In the genomic region with DNA sequence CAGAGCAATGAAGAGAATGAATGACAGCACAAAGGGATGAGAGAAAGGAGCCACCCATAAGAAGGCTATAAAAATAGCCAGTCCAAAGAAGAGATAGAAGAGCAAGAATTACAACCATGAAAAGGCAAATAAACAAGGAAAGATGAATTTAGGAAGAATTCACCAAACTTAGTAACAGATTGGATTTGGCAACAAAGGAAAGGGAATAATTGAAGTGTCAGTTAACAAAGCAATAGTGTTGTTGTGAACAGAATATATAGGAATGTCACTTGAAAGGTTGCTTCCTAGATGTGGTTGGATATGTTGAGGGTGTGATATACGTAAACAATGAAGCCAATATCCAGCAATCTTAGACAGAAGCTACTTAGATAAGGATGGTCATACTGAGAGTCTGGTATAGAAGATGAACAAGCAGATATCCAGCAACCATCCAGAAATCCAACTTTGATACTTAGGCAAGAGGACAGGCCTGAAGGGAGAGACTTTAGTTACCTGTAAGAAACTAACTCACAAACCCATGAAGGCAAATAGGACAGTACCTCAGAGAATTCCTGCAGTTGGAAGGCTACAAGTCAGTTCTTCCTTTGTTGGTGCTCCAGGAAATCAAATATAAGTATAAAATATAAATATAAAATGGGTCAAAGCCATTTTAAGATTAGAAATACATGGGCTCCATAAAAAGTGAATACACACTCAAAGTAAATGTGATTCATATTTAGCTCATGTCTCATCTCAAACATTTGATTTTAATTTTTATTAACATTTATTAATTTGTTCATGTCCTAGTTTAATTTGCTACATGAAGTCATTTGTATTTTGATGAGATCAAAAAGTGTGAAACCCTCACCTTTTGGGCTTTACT, we compare ENCODE assay signal across 13 cellular contexts.
DNase-seq lines count a peak whose midpoint lies in the region; ATAC-seq and TF ChIP-seq lines count a peak whose summit lies in the region.
"Had no signal": no experiment of that assay in that cellular context is flagged by ENCODE, and none has a peak within 500 bp of the region (broad histone marks: within the 10 kb centered on the region; RNA-seq: fewer than 3 reads in every experiment).

No MANE protein-coding gene starts in this region.

- H3K27me3 ChIP-seq in SK-N-SH (ENCODE audit: insufficient read depth) (no peaks in the 10 kb centered on the region), adrenal gland (no peaks in the 10 kb centered on the region), Peyer's patch (no peaks in the 10 kb centered on the region)

- WGBS in SK-N-SH (ENCODE audit: low lambda C conversion rate) = 100% methylated on average over 1 of the region's 1 CpG
- 89 to 100% (median 96%) methylated on average over 1 of the region's 1 CpG for WGBS in adrenal gland, 4 donors

- DNase-seq in SK-N-SH = no peak
- DNase-seq in adrenal gland = no peak
- no peak for DNase-seq in osteocyte (ENCODE audit: extremely low spot score, unreplicated experiment)
- no peak for DNase-seq in Peyer's patch
- no peak for DNase-seq in SIG-M5 (lab: John Stamatoyannopoulos, UW)
- DNase-seq: 8988T; activated T-cell treated with anti-CD3 and anti-CD28 coated beads, Interleukin-2, amount 50 U/mL, for 48 hours; islet precursor cell; NCI-H69 had no signal

- H3K4me3 ChIP-seq in SK-N-SH (ENCODE audit: low read depth in 2 of 2, low read length in 1 of 2) = no peak overlapping the region; a peak in 1 of 4 replicates
- H3K4me3 ChIP-seq in adrenal gland = no peak overlapping the region
- H3K4me3 ChIP-seq in Peyer's patch = no peak overlapping the region

- TF ChIP-seq POLR2A in adrenal gland (IDR thresholded peaks at IDR 0.05) (no peak), Peyer's patch (IDR thresholded peaks at IDR 0.05) (no peak)

- H3K27ac Mint-ChIP-seq in osteocyte (ENCODE audit: unreplicated experiment) = peak overlapping the region; percentile 99

- H3K4me1 ChIP-seq in SK-N-SH (ENCODE audit: control insufficient read depth in 1 of 2, insufficient read depth in 2 of 2, low read depth in 1 of 2, low read length in 1 of 2) (peaks cover 8 to 14% of the 10 kb centered on the region in 2 experiments; a peak in 2 of 4 replicates), adrenal gland (replicated peaks in 1 of 2) (peaks cover 15 to 36% of the 10 kb centered on the region in 2 donors), Peyer's patch (peaks cover 0 to 6% (median 0%) of the 10 kb centered on the region in 4 donors)

- H3K27ac ChIP-seq in SK-N-SH (ENCODE audit: low read depth in 2 of 2, low read length in 1 of 2) (peak overlapping the region; percentile 87 to 94), KOPT-K1 (ENCODE audit: low read depth, low read length, poor library complexity, severe bottlenecking) (peak overlapping the region; percentile 93), adrenal gland (peak overlapping the region in 3 of 5 donors; percentile 95 to 98 (median 97)), Peyer's patch (no peak overlapping the region)

- intact Hi-C loops in adrenal gland (cut with DNase I) = no loop called here

- H3K4me1 Mint-ChIP-seq in osteocyte (ENCODE audit: unreplicated experiment) = peaks cover 41% of the 10 kb centered on the region

- peak overlapping the region; percentile 54; the same call in 1 of the 2 replicates for H2AFZ ChIP-seq in SK-N-SH (ENCODE audit: low read depth)

- H3K9me3 Mint-ChIP-seq in osteocyte (ENCODE audit: unreplicated experiment) = no peaks in the 10 kb centered on the region

- H3K4me2 ChIP-seq in SK-N-SH = no peak overlapping the region

- ATAC-seq in SK-N-SH treated with all-trans-retinoic acid at 6 μM for 48 hours = no peak
- no peak for ATAC-seq in HG03045 (IDR thresholded peaks at IDR 0.05; ENCODE audit: unreplicated experiment)

- TF ChIP-seq CTCF in SK-N-SH (IDR thresholded peaks at IDR 0.05) = no peak
- no peak for TF ChIP-seq CTCF in adrenal gland (IDR thresholded peaks at IDR 0.05)
- TF ChIP-seq CTCF in osteocyte (IDR thresholded peaks at IDR 0.05) = no peak
- TF ChIP-seq CTCF in Peyer's patch (IDR thresholded peaks at IDR 0.05) = no peak

- no peaks in the 10 kb centered on the region for H3K27me3 Mint-ChIP-seq in osteocyte (ENCODE audit: unreplicated experiment)

- peaks cover 52% of the 10 kb centered on the region for H3F3A ChIP-seq in SK-N-SH (replicated peaks; ENCODE audit: insufficient read depth)

- TF ChIP-seq RAD21 in SK-N-SH (IDR thresholded peaks at IDR 0.05; ENCODE audit: low read length) = no peak

- CTCF ChIA-PET in SK-N-SH (lab: Yijun Ruan, JAX) = no interaction called here

- peaks cover 4% of the 10 kb centered on the region; the same call in 1 of the 2 replicates for H4K20me1 ChIP-seq in SK-N-SH (ENCODE audit: insufficient read depth)

- no peaks in the 10 kb centered on the region for H3K9me3 ChIP-seq in SK-N-SH
- no peaks in the 10 kb centered on the region for H3K9me3 ChIP-seq in KOPT-K1 (ENCODE audit: insufficient read depth, low read length, poor library complexity, severe bottlenecking)
- H3K9me3 ChIP-seq in adrenal gland (replicated peaks in 1 of 3) = no peaks in the 10 kb centered on the region
- no peaks in the 10 kb centered on the region for H3K9me3 ChIP-seq in Peyer's patch
- H3K9me3 ChIP-seq: HAP-1 had no signal

- no peaks in the 10 kb centered on the region for H3K36me3 Mint-ChIP-seq in osteocyte (ENCODE audit: unreplicated experiment)

- H3K36me3 ChIP-seq in SK-N-SH (replicated peaks in 1 of 2; ENCODE audit: control insufficient read depth in 1 of 2, insufficient read depth in 2 of 2, low read length in 1 of 2) (peaks cover 0 to 4% of the 10 kb centered on the region in 2 experiments), KOPT-K1 (ENCODE audit: insufficient read depth, low read length) (no peaks in the 10 kb centered on the region), adrenal gland (replicated peaks in 1 of 2) (no peaks in the 10 kb centered on the region), Peyer's patch (no peaks in the 10 kb centered on the region)
- H3K36me3 ChIP-seq: HAP-1 had no signal

- no peak for TF ChIP-seq EP300 in SK-N-SH (IDR thresholded peaks at IDR 0.05; ENCODE audit: borderline replicate concordance in 1 of 2, low read depth in 1 of 2, low read length in 1 of 2)

- peaks cover 38% of the 10 kb centered on the region for H3K79me2 ChIP-seq in SK-N-SH (ENCODE audit: insufficient read depth)

- no peaks in the 10 kb centered on the region for H3K9me2 ChIP-seq in SK-N-SH

- POLR2A ChIA-PET in SK-N-SH (lab: Yijun Ruan, JAX) = interaction anchor here (1.1 to 6.9 kb wide), 4 partner anchors 36 to 940 kb away, joined by 3 to 108 read pairs (median 4); a partner anchor contains a TSS

- no peak overlapping the region for H3K4me3 Mint-ChIP-seq in osteocyte (ENCODE audit: unreplicated experiment)

- peak overlapping the region; percentile 97; the same call in 1 of the 2 replicates for H3K9ac ChIP-seq in SK-N-SH

TF ChIP-seq in SK-N-SH, 30 proteins besides CTCF, POLR2A, EP300 and RAD21 (continues in another document):
- TF ChIP-seq, protein P1, sequence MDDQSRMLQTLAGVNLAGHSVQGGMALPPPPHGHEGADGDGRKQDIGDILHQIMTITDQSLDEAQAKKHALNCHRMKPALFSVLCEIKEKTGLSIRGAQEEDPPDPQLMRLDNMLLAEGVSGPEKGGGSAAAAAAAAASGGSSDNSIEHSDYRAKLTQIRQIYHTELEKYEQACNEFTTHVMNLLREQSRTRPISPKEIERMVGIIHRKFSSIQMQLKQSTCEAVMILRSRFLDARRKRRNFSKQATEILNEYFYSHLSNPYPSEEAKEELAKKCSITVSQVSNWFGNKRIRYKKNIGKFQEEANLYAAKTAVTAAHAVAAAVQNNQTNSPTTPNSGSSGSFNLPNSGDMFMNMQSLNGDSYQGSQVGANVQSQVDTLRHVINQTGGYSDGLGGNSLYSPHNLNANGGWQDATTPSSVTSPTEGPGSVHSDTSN (IDR thresholded peaks at IDR 0.05) = no peak
- no peak for TF ChIP-seq NRF1 (IDR thresholded peaks at IDR 0.05; ENCODE audit: low read depth, low read length)
- no peak for TF ChIP-seq RCOR1 (IDR thresholded peaks at IDR 0.05; ENCODE audit: low read length)
- no peak for TF ChIP-seq FOSL2 (IDR thresholded peaks at IDR 0.05; ENCODE audit: borderline replicate concordance, low read depth)
- no peak for TF ChIP-seq EZH2phosphoT487 (IDR thresholded peaks at IDR 0.05; ENCODE audit: borderline replicate concordance, low read depth)
- TF ChIP-seq FOXJ3 (CRISPR knock-in tag; IDR thresholded peaks at IDR 0.05) = no peak
- TF ChIP-seq RXRA (IDR thresholded peaks at IDR 0.05; ENCODE audit: borderline replicate concordance, low read depth) = no peak
- no peak for TF ChIP-seq CHD2 (IDR thresholded peaks at IDR 0.05; ENCODE audit: low read length, partially characterized antibody)
- no peak for TF ChIP-seq SMC3 (IDR thresholded peaks at IDR 0.05; ENCODE audit: low read depth, low read length)

TF ChIP-seq in SK-N-SH treated with all-trans-retinoic acid at 6 μM for 48 hours, 23 proteins besides CTCF, POLR2A, EP300 and RAD21 (continues in another document):
- TF ChIP-seq, protein P2, sequence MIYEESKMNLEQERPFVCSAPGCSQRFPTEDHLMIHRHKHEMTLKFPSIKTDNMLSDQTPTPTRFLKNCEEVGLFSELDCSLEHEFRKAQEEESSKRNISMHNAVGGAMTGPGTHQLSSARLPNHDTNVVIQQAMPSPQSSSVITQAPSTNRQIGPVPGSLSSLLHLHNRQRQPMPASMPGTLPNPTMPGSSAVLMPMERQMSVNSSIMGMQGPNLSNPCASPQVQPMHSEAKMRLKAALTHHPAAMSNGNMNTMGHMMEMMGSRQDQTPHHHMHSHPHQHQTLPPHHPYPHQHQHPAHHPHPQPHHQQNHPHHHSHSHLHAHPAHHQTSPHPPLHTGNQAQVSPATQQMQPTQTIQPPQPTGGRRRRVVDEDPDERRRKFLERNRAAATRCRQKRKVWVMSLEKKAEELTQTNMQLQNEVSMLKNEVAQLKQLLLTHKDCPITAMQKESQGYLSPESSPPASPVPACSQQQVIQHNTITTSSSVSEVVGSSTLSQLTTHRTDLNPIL (CRISPR knock-in tag; IDR thresholded peaks at IDR 0.05; ENCODE audit: low read depth) = no peak
- TF ChIP-seq TOX (CRISPR knock-in tag; IDR thresholded peaks at IDR 0.05; ENCODE audit: borderline replicate concordance) (no peak), SNAI2 (CRISPR knock-in tag; IDR thresholded peaks at IDR 0.05) (no peak), ZNF8 (CRISPR knock-in tag; IDR thresholded peaks at IDR 0.05) (no peak), ARNTL (CRISPR knock-in tag; IDR thresholded peaks at IDR 0.05; ENCODE audit: borderline replicate concordance, low read depth) (no peak), ZNF70 (CRISPR knock-in tag; IDR thresholded peaks at IDR 0.05) (no peak)

Comparison
In these comparisons a context has a peak if more than half of its experiments do, and no peak if none do; other contexts are left out.
1. H3K27ac ChIP-seq: peak in SK-N-SH (2 of 2), KOPT-K1 (single experiment) and adrenal gland (3 of 5); none in Peyer's patch (0 of 4).